In genomic region chr5:131640043-131640856, GRCh38 we compare ENCODE assay signal across 8 cellular contexts. TPM values are rescaled to one million over a fixed set of nuclear protein-coding genes. Genes with fewer than 3 reads are reported as not detected.
A peak's percentile ranks its signal among the peaks of the same experiment; 100 is the strongest.
DNase-seq lines count a peak whose midpoint lies in the region; ATAC-seq and TF ChIP-seq lines count a peak whose summit lies in the region.

No MANE protein-coding gene starts in this region.

- WGBS in suprapubic skin = 65% methylated on average over 5 of the region's 5 CpGs

- H3K36me3 Mint-ChIP-seq in T-helper 1 cell treated with Interleukin-12 subunit alpha and Interleukin-12 subunit beta and Interleukin-4 antibody, amounts not matched to agents 30 μg/mL and 1 μg/mL, for 36 hours (ENCODE audit: low read depth) = peaks cover 19% of the 10 kb centered on the region

- TF ChIP-seq EP300 in suprapubic skin (IDR thresholded peaks at IDR 0.05) = no peak

- H3K4me1 ChIP-seq in suprapubic skin = peaks cover 11% of the 10 kb centered on the region

- peak; percentile 34 for DNase-seq in stimulated activated CD8-positive, alpha-beta memory T cell treated with anti-CD3 and anti-CD28 coated beads, Interleukin-4, amount 100 ng/mL, for 24 hours (ENCODE audit: low read depth)
- DNase-seq in suprapubic skin (ENCODE audit: low spot score in 2 of 2) (no peak), NCI-H748 (lab: John Stamatoyannopoulos, UW; ENCODE audit: unreplicated experiment) (no peak), NCI-H128 (lab: John Stamatoyannopoulos, UW; ENCODE audit: unreplicated experiment) (no peak), omental fat pad (ENCODE audit: low spot score) (no peak)

- H3K36me3 ChIP-seq in suprapubic skin = peaks cover 9% of the 10 kb centered on the region

- peak overlapping the region; percentile 2 for H3K27ac ChIP-seq in cingulate gyrus (ENCODE audit: low read depth, low read length)
- H3K27ac ChIP-seq in suprapubic skin = no peak overlapping the region

- peaks cover 21% of the 10 kb centered on the region for H3K4me1 Mint-ChIP-seq in T-helper 1 cell treated with Interleukin-12 subunit alpha and Interleukin-12 subunit beta and Interleukin-4 antibody, amounts not matched to agents 30 μg/mL and 1 μg/mL, for 36 hours (ENCODE audit: low read depth)

- H3K27ac Mint-ChIP-seq in T-helper 1 cell treated with Interleukin-12 subunit alpha and Interleukin-12 subunit beta and Interleukin-4 antibody, amounts not matched to agents 30 μg/mL and 1 μg/mL, for 36 hours = peak overlapping the region; percentile 72

- no peaks in the 10 kb centered on the region for H3K27me3 Mint-ChIP-seq in T-helper 1 cell treated with Interleukin-12 subunit alpha and Interleukin-12 subunit beta and Interleukin-4 antibody, amounts not matched to agents 30 μg/mL and 1 μg/mL, for 36 hours (ENCODE audit: low read depth)

- H3K9me3 Mint-ChIP-seq in T-helper 1 cell treated with Interleukin-12 subunit alpha and Interleukin-12 subunit beta and Interleukin-4 antibody, amounts not matched to agents 30 μg/mL and 1 μg/mL, for 36 hours = no peaks in the 10 kb centered on the region

- peak; percentile 42 for ATAC-seq in GM21723 (IDR thresholded peaks at IDR 0.05; ENCODE audit: unreplicated experiment)
- ATAC-seq in omental fat pad (ENCODE audit: low FRiP score) = no peak

- no peak overlapping the region for H3K4me3 Mint-ChIP-seq in T-helper 1 cell treated with Interleukin-12 subunit alpha and Interleukin-12 subunit beta and Interleukin-4 antibody, amounts not matched to agents 30 μg/mL and 1 μg/mL, for 36 hours

- no peak for TF ChIP-seq POLR2A in suprapubic skin (IDR thresholded peaks at IDR 0.05)

- no peak for TF ChIP-seq CTCF in suprapubic skin (IDR thresholded peaks at IDR 0.05)
- no peak for TF ChIP-seq CTCF in omental fat pad (IDR thresholded peaks at IDR 0.05)

- H3K9me3 ChIP-seq in suprapubic skin = no peaks in the 10 kb centered on the region

- no peak overlapping the region for H3K4me3 ChIP-seq in suprapubic skin

- no peaks in the 10 kb centered on the region for H3K27me3 ChIP-seq in suprapubic skin

RNA-seq across cellular contexts. Expression of gene RAPGEF6, which starts 5.2 kb away (rescaled TPM):
- 10 to 100 TPM; 17.8 to 38.3 (median 20.6) TPM for total RNA-seq in suprapubic skin
- total RNA-seq in omental fat pad = 10 to 100 TPM; 14.7 to 31.5 (median 24.2) TPM
